In genomic region chr19:16041571-16042386, GRCh38 we compare ENCODE assay signal across 8 cellular contexts. TPM values are rescaled to one million over a fixed set of nuclear protein-coding genes. Genes with fewer than 3 reads are reported as not detected.
DNase-seq lines count a peak whose midpoint lies in the region; ATAC-seq, FAIRE-seq and TF ChIP-seq lines count a peak whose summit lies in the region.

No MANE protein-coding gene starts in this region.

- ATAC-seq in activated CD8-positive, alpha-beta memory T cell treated with anti-CD3 and anti-CD28 coated beads, Interleukin-2, amount 10 ng/mL, durations not matched to agents 7 days and 5 days, result peak; percentile 86
- no peak for ATAC-seq in GM21360 (IDR thresholded peaks at IDR 0.05; ENCODE audit: unreplicated experiment)

- 24 to 25% methylated on average over 16 to 29 of the region's 29 CpGs for WGBS in endodermal cell (ENCODE audit: insufficient coverage in 1 of 2, insufficient read length in 1 of 2), 2 experiments

- no peaks in the 10 kb centered on the region for H3K4me1 ChIP-seq in endodermal cell (ENCODE audit: control insufficient read depth, insufficient read depth, low read length)

- no peaks in the 10 kb centered on the region for H3K36me3 Mint-ChIP-seq in activated CD8-positive, alpha-beta memory T cell treated with anti-CD3 and anti-CD28 coated beads, Interleukin-2, amount 10 ng/mL, durations not matched to agents 7 days and 5 days
- no peaks in the 10 kb centered on the region for H3K36me3 Mint-ChIP-seq in endodermal cell (ENCODE audit: low read depth)

- TF ChIP-seq CTCF in AG10803 (conservative IDR thresholded peaks at IDR 0.05; ENCODE audit: low read length) (peak; percentile 91), endodermal cell (conservative IDR thresholded peaks at IDR 0.05) (peak; percentile 98)

- H3K4me1 Mint-ChIP-seq in activated CD8-positive, alpha-beta memory T cell treated with anti-CD3 and anti-CD28 coated beads, Interleukin-2, amount 10 ng/mL, durations not matched to agents 7 days and 5 days, result peaks cover 17% of the 10 kb centered on the region
- no peaks in the 10 kb centered on the region for H3K4me1 Mint-ChIP-seq in endodermal cell

- no peaks in the 10 kb centered on the region for H3K36me3 ChIP-seq in endodermal cell (ENCODE audit: control insufficient read depth, insufficient read depth, low read length)

- CTCF ChIA-PET in activated CD8-positive, alpha-beta memory T cell treated with anti-CD3 and anti-CD28 coated beads, Interleukin-2, amount 10 ng/mL, durations not matched to agents 7 days and 5 days (lab: Charles Lee), result interaction anchor here (0.7 to 8.0 kb wide), 49 partner anchors 9 to 411 kb away, joined by 3 to 83 read pairs (median 5); partner anchors contain the start of genes AP1M1, FAM32A, HSH2D and RAB8A

- H3K9ac ChIP-seq in endodermal cell (ENCODE audit: extremely low read depth, low read length, poor library complexity, severe bottlenecking), result no peak overlapping the region

- peaks cover 11% of the 10 kb centered on the region for H3K27me3 Mint-ChIP-seq in activated CD8-positive, alpha-beta memory T cell treated with anti-CD3 and anti-CD28 coated beads, Interleukin-2, amount 10 ng/mL, durations not matched to agents 7 days and 5 days
- H3K27me3 Mint-ChIP-seq in endodermal cell (ENCODE audit: insufficient read depth), result peaks cover 15% of the 10 kb centered on the region

- H3K9me3 Mint-ChIP-seq in activated CD8-positive, alpha-beta memory T cell treated with anti-CD3 and anti-CD28 coated beads, Interleukin-2, amount 10 ng/mL, durations not matched to agents 7 days and 5 days (ENCODE audit: low read depth), result no peaks in the 10 kb centered on the region
- peaks cover 7% of the 10 kb centered on the region for H3K9me3 Mint-ChIP-seq in endodermal cell

- no peak for TF ChIP-seq POLR2A in H54 (IDR thresholded peaks at IDR 0.05; ENCODE audit: low read depth, low read length)

- DNase-seq in AG10803 (ENCODE audit: low read depth), result peak; percentile 71
- DNase-seq in H54 (ENCODE audit: insufficient read length, low spot score), result peak; percentile 86
- DNase-seq in NOMO-1 treated with DMSO at 0.1 percent for 48 hours (lab: John Stamatoyannopoulos, UW; ENCODE audit: unreplicated experiment), result peak; percentile 60
- DNase-seq in activated CD8-positive, alpha-beta memory T cell treated with anti-CD3 and anti-CD28 coated beads, Interleukin-2, amount 10 ng/mL, durations not matched to agents 7 days and 5 days, result peak; percentile 81
- DNase-seq in endodermal cell, result peak; percentile 97
- DNase-seq in middle frontal gyrus (ENCODE audit: extremely low spot score, low spot score), result peak; percentile 66
- peak; percentile 43 to 62 for DNase-seq in stimulated activated CD8-positive, alpha-beta memory T cell treated with anti-CD3 and anti-CD28 coated beads, Interleukin-2, amount 100 ng/mL, for 1 hour (ENCODE audit: low read depth in 2 of 2)

- no peaks in the 10 kb centered on the region for H3K9me3 ChIP-seq in endodermal cell (ENCODE audit: control insufficient read depth, low read length)

- H3K4me3 Mint-ChIP-seq in activated CD8-positive, alpha-beta memory T cell treated with anti-CD3 and anti-CD28 coated beads, Interleukin-2, amount 10 ng/mL, durations not matched to agents 7 days and 5 days, result no peak overlapping the region
- H3K4me3 Mint-ChIP-seq in endodermal cell, result no peak overlapping the region

- FAIRE-seq in H54 (lab: Jason Lieb, UNC), result peak; percentile 6

- peaks cover 6% of the 10 kb centered on the region for H3K27me3 ChIP-seq in endodermal cell (ENCODE audit: control insufficient read depth, insufficient read depth, low read length, poor library complexity, severe bottlenecking)

- no peak overlapping the region for H3K27ac Mint-ChIP-seq in activated CD8-positive, alpha-beta memory T cell treated with anti-CD3 and anti-CD28 coated beads, Interleukin-2, amount 10 ng/mL, durations not matched to agents 7 days and 5 days
- no peak overlapping the region for H3K27ac Mint-ChIP-seq in endodermal cell

- peak overlapping the region; percentile 50 for H3K4me3 ChIP-seq in AG10803 (ENCODE audit: low read length)
- no peak overlapping the region for H3K4me3 ChIP-seq in endodermal cell (ENCODE audit: low read length)

- no peak overlapping the region for H3K27ac ChIP-seq in endodermal cell (ENCODE audit: low read depth, low read length)

RNA-seq across cellular contexts. Expression of gene TPM4, which starts 34.5 kb away (rescaled TPM):
- total RNA-seq in activated CD8-positive, alpha-beta memory T cell treated with anti-CD3 and anti-CD28 coated beads, Interleukin-2, amount 10 ng/mL, durations not matched to agents 7 days and 5 days, result 100 to 1,000 TPM; 491 to 493 TPM
- total RNA-seq in endodermal cell, result 100 to 1,000 TPM; 387 to 437 TPM
- 485 TPM for polyA plus RNA-seq in endodermal cell (2013, experiment 1 of 2)
- 534 TPM for polyA plus RNA-seq in endodermal cell (2013, experiment 2 of 2)
